ENCODE assay signal across 34 cellular contexts in the genomic region with DNA sequence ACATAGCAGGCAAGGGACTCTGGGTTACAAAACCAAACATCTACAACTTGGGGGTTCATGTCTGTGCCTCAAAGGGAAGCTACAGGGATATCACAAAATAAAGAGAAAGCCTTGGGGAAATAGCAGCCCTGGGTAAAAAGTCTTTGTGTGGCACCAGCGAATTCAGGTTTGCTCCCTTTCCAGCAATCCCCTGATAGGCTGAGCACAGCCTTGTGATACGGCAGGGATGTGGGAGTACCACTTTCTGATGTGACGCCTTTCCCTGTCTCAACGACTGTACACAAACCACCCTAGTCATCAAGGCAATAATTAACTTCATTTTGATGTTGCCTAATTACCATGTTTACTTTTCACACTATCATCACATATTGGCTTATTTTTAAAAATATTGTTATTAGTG.
"Had no signal": no experiment of that assay in that cellular context is flagged by ENCODE, and none has a peak within 500 bp of the region (broad histone marks: within the 10 kb centered on the region; RNA-seq: fewer than 3 reads in every experiment).

No MANE protein-coding gene starts in this region.

- FAIRE-seq: bronchial epithelial cell, TTC549 had no signal

- H3K9me3 ChIP-seq: ascending aorta had no signal

- H3K27me3 Mint-ChIP-seq: activated B cell treated with CpG ODN at 0.5 μM for 24 hours; activated CD4-positive, alpha-beta memory T cell treated with anti-CD3 and anti-CD28 coated beads, Interleukin-2, amount 10 ng/mL, durations not matched to agents 7 days and 5 days; activated CD4-positive, alpha-beta T cell treated with anti-CD3 and anti-CD28 coated beads, Interleukin-2, amount 10 ng/mL, durations not matched to agents 7 days and 5 days; activated CD8-positive, alpha-beta memory T cell treated with anti-CD3 and anti-CD28 coated beads, Interleukin-2, amount 10 ng/mL, durations not matched to agents 7 days and 5 days; activated naive CD4-positive, alpha-beta T cell treated with anti-CD3 and anti-CD28 coated beads, Interleukin-2, amount 10 ng/mL, durations not matched to agents 7 days and 5 days; activated naive CD8-positive, alpha-beta T cell treated with anti-CD3 and anti-CD28 coated beads, Interleukin-2, amount 10 ng/mL, durations not matched to agents 7 days and 5 days had no signal

- H3K36me3 Mint-ChIP-seq: activated CD8-positive, alpha-beta memory T cell treated with anti-CD3 and anti-CD28 coated beads, Interleukin-2, amount 10 ng/mL, durations not matched to agents 7 days and 5 days; activated naive CD4-positive, alpha-beta T cell treated with anti-CD3 and anti-CD28 coated beads, Interleukin-2, amount 10 ng/mL, durations not matched to agents 7 days and 5 days; activated naive CD4-positive, alpha-beta T cell treated with anti-CD3 and anti-CD28 coated beads, Interleukin-2, amount 50 U/mL, for 24 hours; activated naive CD8-positive, alpha-beta T cell; activated naive CD8-positive, alpha-beta T cell treated with anti-CD3 and anti-CD28 coated beads, Interleukin-2, amount 10 ng/mL, durations not matched to agents 7 days and 5 days had no signal

- H3K4me3 ChIP-seq: ascending aorta, cardiac muscle cell had no signal

- H3K4me3 Mint-ChIP-seq: activated B cell treated with CpG ODN at 0.5 μM for 24 hours; activated CD4-positive, alpha-beta memory T cell treated with anti-CD3 and anti-CD28 coated beads, Interleukin-2, amount 10 ng/mL, durations not matched to agents 7 days and 5 days; activated CD4-positive, alpha-beta T cell treated with anti-CD3 and anti-CD28 coated beads, Interleukin-2, amount 10 ng/mL, durations not matched to agents 7 days and 5 days; activated CD8-positive, alpha-beta memory T cell treated with anti-CD3 and anti-CD28 coated beads, Interleukin-2, amount 10 ng/mL, durations not matched to agents 7 days and 5 days; activated CD8-positive, alpha-beta T cell treated with anti-CD3 and anti-CD28 coated beads, Interleukin-2, amount 10 ng/mL, durations not matched to agents 7 days and 5 days; activated naive CD4-positive, alpha-beta T cell treated with anti-CD3 and anti-CD28 coated beads, Interleukin-2, amount 10 ng/mL, durations not matched to agents 7 days and 5 days; activated naive CD4-positive, alpha-beta T cell treated with anti-CD3 and anti-CD28 coated beads, Interleukin-2, amount 50 U/mL, for 24 hours; activated naive CD8-positive, alpha-beta T cell; activated naive CD8-positive, alpha-beta T cell treated with anti-CD3 and anti-CD28 coated beads, Interleukin-2, amount 10 ng/mL, durations not matched to agents 7 days and 5 days; activated naive CD8-positive, alpha-beta T cell treated with anti-CD3 and anti-CD28 coated beads, Interleukin-2, amount 50 U/mL, for 24 hours; activated T-cell treated with anti-CD3 and anti-CD28 coated beads, Interleukin-2, amount 50 U/mL, for 24 hours; brain; T-helper 1 cell treated with Interleukin-12 subunit alpha and Interleukin-12 subunit beta and Interleukin-4 antibody, amounts not matched to agents 30 μg/mL and 1 μg/mL, for 36 hours; T-helper 2 cell treated with Interferon-gamma antibody and Interleukin-4, amounts not matched to agents 5 μg/mL and 100 μg/mL, for 36 hours had no signal

- H3K27ac ChIP-seq: ascending aorta, cardiac muscle cell, VCaP had no signal

- H3K9me3 Mint-ChIP-seq: activated CD4-positive, alpha-beta memory T cell treated with anti-CD3 and anti-CD28 coated beads, Interleukin-2, amount 10 ng/mL, durations not matched to agents 7 days and 5 days; activated CD4-positive, alpha-beta T cell treated with anti-CD3 and anti-CD28 coated beads, Interleukin-2, amount 10 ng/mL, durations not matched to agents 7 days and 5 days; activated naive CD4-positive, alpha-beta T cell treated with anti-CD3 and anti-CD28 coated beads, Interleukin-2, amount 10 ng/mL, durations not matched to agents 7 days and 5 days; activated naive CD8-positive, alpha-beta T cell treated with anti-CD3 and anti-CD28 coated beads, Interleukin-2, amount 10 ng/mL, durations not matched to agents 7 days and 5 days; activated T-helper 2 cell treated with anti-CD3 and anti-CD28 coated beads, Interferon-gamma antibody, Interleukin-2, Interleukin-4, amounts not matched to agents 10 μg/mL and 5 μg/mL and 100 μg/mL, durations not matched to agents 14 hours and 24 hours and 36 hours; T-helper 1 cell treated with Interleukin-12 subunit alpha and Interleukin-12 subunit beta and Interleukin-4 antibody, amounts not matched to agents 30 μg/mL and 1 μg/mL, for 36 hours; T-helper 2 cell treated with Interferon-gamma antibody and Interleukin-4, amounts not matched to agents 5 μg/mL and 100 μg/mL, for 36 hours had no signal

- H3K4me1 Mint-ChIP-seq: activated B cell treated with CpG ODN at 0.5 μM for 24 hours; activated CD4-positive, alpha-beta memory T cell treated with anti-CD3 and anti-CD28 coated beads, Interleukin-2, amount 10 ng/mL, durations not matched to agents 7 days and 5 days; activated CD4-positive, alpha-beta T cell treated with anti-CD3 and anti-CD28 coated beads, Interleukin-2, amount 10 ng/mL, durations not matched to agents 7 days and 5 days; activated CD8-positive, alpha-beta memory T cell treated with anti-CD3 and anti-CD28 coated beads, Interleukin-2, amount 10 ng/mL, durations not matched to agents 7 days and 5 days; activated naive CD4-positive, alpha-beta T cell treated with anti-CD3 and anti-CD28 coated beads, Interleukin-2, amount 10 ng/mL, durations not matched to agents 7 days and 5 days; activated naive CD4-positive, alpha-beta T cell treated with anti-CD3 and anti-CD28 coated beads, Interleukin-2, amount 50 U/mL, for 24 hours; activated naive CD8-positive, alpha-beta T cell treated with anti-CD3 and anti-CD28 coated beads, Interleukin-2, amount 10 ng/mL, durations not matched to agents 7 days and 5 days; activated naive CD8-positive, alpha-beta T cell treated with anti-CD3 and anti-CD28 coated beads, Interleukin-2, amount 50 U/mL, for 24 hours had no signal

- H3K4me1 ChIP-seq: ascending aorta had no signal

- H3K27ac Mint-ChIP-seq: activated B cell treated with CpG ODN at 0.5 μM for 24 hours; activated CD4-positive, alpha-beta memory T cell treated with anti-CD3 and anti-CD28 coated beads, Interleukin-2, amount 10 ng/mL, durations not matched to agents 7 days and 5 days; activated CD4-positive, alpha-beta T cell treated with anti-CD3 and anti-CD28 coated beads, Interleukin-2, amount 10 ng/mL, durations not matched to agents 7 days and 5 days; activated CD8-positive, alpha-beta memory T cell treated with anti-CD3 and anti-CD28 coated beads, Interleukin-2, amount 10 ng/mL, durations not matched to agents 7 days and 5 days; activated CD8-positive, alpha-beta T cell treated with anti-CD3 and anti-CD28 coated beads, Interleukin-2, amount 10 ng/mL, durations not matched to agents 7 days and 5 days; activated naive CD4-positive, alpha-beta T cell treated with anti-CD3 and anti-CD28 coated beads, Interleukin-2, amount 10 ng/mL, durations not matched to agents 7 days and 5 days; activated naive CD4-positive, alpha-beta T cell treated with anti-CD3 and anti-CD28 coated beads, Interleukin-2, amount 50 U/mL, for 24 hours; activated naive CD8-positive, alpha-beta T cell; activated naive CD8-positive, alpha-beta T cell treated with anti-CD3 and anti-CD28 coated beads, Interleukin-2, amount 10 ng/mL, durations not matched to agents 7 days and 5 days; activated naive CD8-positive, alpha-beta T cell treated with anti-CD3 and anti-CD28 coated beads, Interleukin-2, amount 50 U/mL, for 24 hours; activated T-cell treated with anti-CD3 and anti-CD28 coated beads, Interleukin-2, amount 50 U/mL, for 24 hours; activated T-helper 2 cell treated with anti-CD3 and anti-CD28 coated beads, Interferon-gamma antibody, Interleukin-2, Interleukin-4, amounts not matched to agents 10 μg/mL and 5 μg/mL and 100 μg/mL, durations not matched to agents 14 hours and 24 hours and 36 hours; T-helper 1 cell treated with Interleukin-12 subunit alpha and Interleukin-12 subunit beta and Interleukin-4 antibody, amounts not matched to agents 30 μg/mL and 1 μg/mL, for 36 hours; T-helper 2 cell treated with Interferon-gamma antibody and Interleukin-4, amounts not matched to agents 5 μg/mL and 100 μg/mL, for 36 hours had no signal

- H3K27me3 ChIP-seq: ascending aorta, cardiac muscle cell had no signal

- H3K36me3 ChIP-seq: ascending aorta, cardiac muscle cell had no signal

- DNase-seq: activated B cell treated with CpG ODN at 0.5 μM for 24 hours; activated CD4-positive, alpha-beta memory T cell treated with anti-CD3 and anti-CD28 coated beads, Interleukin-2, amount 10 ng/mL, durations not matched to agents 7 days and 5 days; activated CD4-positive, alpha-beta T cell treated with anti-CD3 and anti-CD28 coated beads for 48 hours; activated CD4-positive, alpha-beta T cell treated with anti-CD3 and anti-CD28 coated beads, Interleukin-2, amount 10 ng/mL, durations not matched to agents 7 days and 5 days; activated CD4-positive, alpha-beta T cell treated with anti-CD3 and anti-CD28 coated beads, Interleukin-2, amount 50 U/mL, for 48 hours; activated CD4-positive, CD25-positive, alpha-beta regulatory T cell treated with anti-CD3 and anti-CD28 coated beads, Interleukin-2, amount 50 U/mL, for 72 hours; activated CD8-positive, alpha-beta memory T cell treated with anti-CD3 and anti-CD28 coated beads for 24 hours; activated CD8-positive, alpha-beta memory T cell treated with anti-CD3 and anti-CD28 coated beads, Interleukin-2, amount 10 ng/mL, durations not matched to agents 7 days and 5 days; activated CD8-positive, alpha-beta memory T cell treated with anti-CD3 and anti-CD28 coated beads, Interleukin-2, amount 50 U/mL, for 48 hours; activated CD8-positive, alpha-beta T cell treated with anti-CD3 and anti-CD28 coated beads, Interleukin-2, amount 10 ng/mL, durations not matched to agents 7 days and 5 days; activated effector memory CD4-positive, alpha-beta T cell treated with Interleukin-2 at 50 U/mL for 16 hours; activated gamma-delta T cell; activated naive CD4-positive, alpha-beta T cell treated with anti-CD3 and anti-CD28 coated beads, Interleukin-2, amount 10 ng/mL, durations not matched to agents 7 days and 5 days; activated naive CD4-positive, alpha-beta T cell treated with Interleukin-2 at 50 U/mL for 16 hours; activated naive CD8-positive, alpha-beta T cell treated with anti-CD3 and anti-CD28 coated beads, Interleukin-2, amount 10 ng/mL, durations not matched to agents 7 days and 5 days; activated naive CD8-positive, alpha-beta T cell treated with anti-CD3 and anti-CD28 coated beads, Interleukin-2, amount 50 U/mL, for 24 hours; activated T-cell treated with anti-CD3 and anti-CD28 coated beads, Interleukin-2, amount 50 U/mL, for 24 hours; activated T-cell treated with anti-CD3 and anti-CD28 coated beads, Interleukin-2, amount 50 U/mL, for 48 hours; central memory CD4-positive, alpha-beta T cell; SW 1271; T-helper 1 cell; T-helper 2 cell; T-helper 9 cell had no signal
